8 cellular contexts compared by ENCODE assay signal in the genomic region with DNA sequence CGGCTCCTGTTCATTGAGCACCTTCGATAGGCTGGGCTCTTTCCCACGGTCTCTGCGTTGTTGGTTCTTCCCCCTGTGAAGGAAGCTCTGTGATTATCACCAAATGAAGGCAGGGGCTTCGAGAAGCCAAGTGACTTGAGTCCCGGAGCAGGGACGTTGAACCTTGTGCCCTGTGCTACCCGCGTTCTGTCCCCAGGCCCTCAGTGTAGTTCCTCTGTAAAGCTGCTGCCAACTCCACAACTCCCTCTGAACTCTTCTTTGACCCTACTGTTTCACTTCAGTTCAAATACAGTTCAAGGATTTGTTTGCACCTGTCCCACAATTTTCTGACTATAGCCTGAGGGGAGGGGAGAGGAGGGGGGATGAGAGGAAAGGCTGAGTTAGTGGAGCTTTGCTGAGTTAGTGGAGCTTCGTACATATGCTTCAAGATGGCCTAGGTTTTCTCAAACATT. TPM values are rescaled to one million over a fixed set of nuclear protein-coding genes. Genes with fewer than 3 reads are reported as not detected.
A peak's percentile ranks its signal among the peaks of the same experiment; 100 is the strongest.
DNase-seq lines count a peak whose midpoint lies in the region; ATAC-seq and TF ChIP-seq lines count a peak whose summit lies in the region.

No MANE protein-coding gene starts in this region.

- H3K27ac Mint-ChIP-seq in T-cell: peak overlapping the region; percentile 96 to 98
- H3K27ac Mint-ChIP-seq in glutamatergic neuron (ENCODE audit: unreplicated experiment): peak overlapping the region; percentile 93

- no peak for TF ChIP-seq POLR2A in gastrocnemius medialis (IDR thresholded peaks at IDR 0.05)

- no peaks in the 10 kb centered on the region for H3K9me3 ChIP-seq in gastrocnemius medialis

- POLR2A ChIA-PET in T-cell (lab: Charles Lee): interaction anchor here (0.6 to 1.5 kb wide), 5 partner anchors 139 to 838 kb away, joined by 3 to 13 read pairs (median 4); a partner anchor contains a TSS

- DNase-seq in Right ventricle myocardium inferior (ENCODE audit: missing footprints) (no peak), cardiac septum (ENCODE audit: low spot score) (no peak), T-cell (no peak), glutamatergic neuron (no peak), gastrocnemius medialis (no peak), OCI-M1 (lab: John Stamatoyannopoulos, UW) (no peak)
- DNase-seq in activated CD4-positive, alpha-beta T cell treated with anti-CD3 and anti-CD28 coated beads, Interleukin-2, amount 50 U/mL, for 1 hour: no peak
- DNase-seq in activated effector memory CD4-positive, alpha-beta T cell treated with Interleukin-2 at 50 U/mL for 16 hours: no peak

- in situ Hi-C loops in gastrocnemius medialis (cut with MboI; ENCODE audit: low sequenced_read_pairs in 4 of 4): loop anchor here in 3 of 4 donors (10.0 to 25.0 kb wide), 2 partner anchors 130 to 492 kb away; a partner anchor contains a TSS

- H3K36me3 ChIP-seq in gastrocnemius medialis: peaks cover 0 to 13% of the 10 kb centered on the region in 2 donors

- H3K4me3 Mint-ChIP-seq in T-cell: peak overlapping the region; percentile 91 to 96 (median 94)
- H3K4me3 Mint-ChIP-seq in glutamatergic neuron (ENCODE audit: unreplicated experiment): peak overlapping the region; percentile 87

- TF ChIP-seq CTCF in glutamatergic neuron (IDR thresholded peaks at IDR 0.05; ENCODE audit: partially characterized antibody, unreplicated experiment): no peak
- no peak for TF ChIP-seq CTCF in gastrocnemius medialis (IDR thresholded peaks at IDR 0.05 in 4 of 5, conservative IDR thresholded peaks at IDR 0.05 in 1 of 5)

- H3K36me3 Mint-ChIP-seq in T-cell (peaks cover 11% of the 10 kb centered on the region), glutamatergic neuron (ENCODE audit: unreplicated experiment) (no peaks in the 10 kb centered on the region)

- H3K27me3 ChIP-seq in gastrocnemius medialis: no peaks in the 10 kb centered on the region

- peaks cover 0 to 10% of the 10 kb centered on the region in 2 donors for H3K27me3 Mint-ChIP-seq in T-cell
- H3K27me3 Mint-ChIP-seq in glutamatergic neuron (ENCODE audit: unreplicated experiment): peaks cover 7% of the 10 kb centered on the region

- intact Hi-C loops in Right ventricle myocardium inferior (cut with DNase I): loop anchor here (5.0 to 10.0 kb wide), 2 partner anchors 137 to 360 kb away; a partner anchor contains a TSS
- intact Hi-C loops in cardiac septum (cut with DNase I): loop anchor here (2.0 to 5.0 kb wide), 2 partner anchors 137 to 360 kb away; a partner anchor contains a TSS
- intact Hi-C loops in gastrocnemius medialis (cut with DNase I; ENCODE audit: low total_unique reads): loop anchor here (1.0 to 10.0 kb wide), 5 partner anchors 138 to 1117 kb away; a partner anchor contains a TSS

- H3K4me1 Mint-ChIP-seq in T-cell (peaks cover 17 to 27% (median 22%) of the 10 kb centered on the region in 3 donors), glutamatergic neuron (ENCODE audit: low read depth, unreplicated experiment) (peaks cover 4% of the 10 kb centered on the region)

- no peaks in the 10 kb centered on the region for H3K9me3 Mint-ChIP-seq in T-cell
- H3K9me3 Mint-ChIP-seq in glutamatergic neuron (ENCODE audit: unreplicated experiment): peaks cover 2% of the 10 kb centered on the region

- ATAC-seq in Right ventricle myocardium inferior: peak; percentile 2
- no peak for ATAC-seq in T-cell (replicated peaks in 1 of 4)
- peak in 1 of 2 donors; percentile 4 for ATAC-seq in gastrocnemius medialis

- peak overlapping the region; percentile 90 to 96 (median 94) for H3K27ac ChIP-seq in gastrocnemius medialis

- H3K4me1 ChIP-seq in gastrocnemius medialis: no peaks in the 10 kb centered on the region

- CTCF ChIA-PET in T-cell (lab: Charles Lee): interaction anchor here in 1 of 2 donors (2.2 kb wide), 1 partner anchor 1673 kb away, joined by 4 read pairs; a partner anchor contains a TSS

- peak overlapping the region; percentile 53 to 96 (median 68) for H3K4me3 ChIP-seq in gastrocnemius medialis

RNA-seq across cellular contexts. Expression of a gene that starts 0.6 kb away (rescaled TPM):
- total RNA-seq in Right ventricle myocardium inferior (10.1 TPM), cardiac septum (12.3 TPM), T-cell (10 to 100 TPM; 52.3 to 68.1 (median 63.7) TPM), glutamatergic neuron (ENCODE audit: unreplicated experiment) (32.6 TPM), gastrocnemius medialis (10 to 100 TPM in 2 of 4 donors, 1 to 10 TPM in 2; 7.2 to 22.5 (median 13.9) TPM)
